In the genomic region with DNA sequence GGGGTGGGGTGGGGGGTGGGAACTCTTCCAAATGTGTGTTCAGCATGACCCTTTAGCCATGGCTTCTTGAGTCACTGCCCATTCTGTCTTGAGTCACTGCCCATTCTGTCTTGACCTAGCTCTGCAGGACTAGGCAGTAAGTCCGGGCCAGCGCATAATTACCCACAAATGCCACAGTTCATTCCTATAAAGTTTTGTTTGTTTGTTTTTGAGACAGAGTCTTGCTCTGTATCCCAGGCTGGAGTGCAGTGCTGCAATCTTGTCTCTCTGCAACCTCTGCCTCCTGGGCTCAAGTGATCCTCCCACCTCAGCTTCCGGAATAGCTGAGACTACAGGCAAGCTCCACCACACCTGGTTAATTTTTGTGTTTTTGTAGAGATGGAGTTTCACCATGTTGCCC, we compare ENCODE assay signal across 1 cellular context.
A peak's percentile ranks its signal among the peaks of the same experiment; 100 is the strongest.
TF ChIP-seq lines count a peak whose summit lies in the region.

No MANE protein-coding gene starts in this region.

TF ChIP-seq in K562, 482 proteins besides CTCF, POLR2A, EP300 and RAD21 (continued from another document):
- TF ChIP-seq, protein P1, sequence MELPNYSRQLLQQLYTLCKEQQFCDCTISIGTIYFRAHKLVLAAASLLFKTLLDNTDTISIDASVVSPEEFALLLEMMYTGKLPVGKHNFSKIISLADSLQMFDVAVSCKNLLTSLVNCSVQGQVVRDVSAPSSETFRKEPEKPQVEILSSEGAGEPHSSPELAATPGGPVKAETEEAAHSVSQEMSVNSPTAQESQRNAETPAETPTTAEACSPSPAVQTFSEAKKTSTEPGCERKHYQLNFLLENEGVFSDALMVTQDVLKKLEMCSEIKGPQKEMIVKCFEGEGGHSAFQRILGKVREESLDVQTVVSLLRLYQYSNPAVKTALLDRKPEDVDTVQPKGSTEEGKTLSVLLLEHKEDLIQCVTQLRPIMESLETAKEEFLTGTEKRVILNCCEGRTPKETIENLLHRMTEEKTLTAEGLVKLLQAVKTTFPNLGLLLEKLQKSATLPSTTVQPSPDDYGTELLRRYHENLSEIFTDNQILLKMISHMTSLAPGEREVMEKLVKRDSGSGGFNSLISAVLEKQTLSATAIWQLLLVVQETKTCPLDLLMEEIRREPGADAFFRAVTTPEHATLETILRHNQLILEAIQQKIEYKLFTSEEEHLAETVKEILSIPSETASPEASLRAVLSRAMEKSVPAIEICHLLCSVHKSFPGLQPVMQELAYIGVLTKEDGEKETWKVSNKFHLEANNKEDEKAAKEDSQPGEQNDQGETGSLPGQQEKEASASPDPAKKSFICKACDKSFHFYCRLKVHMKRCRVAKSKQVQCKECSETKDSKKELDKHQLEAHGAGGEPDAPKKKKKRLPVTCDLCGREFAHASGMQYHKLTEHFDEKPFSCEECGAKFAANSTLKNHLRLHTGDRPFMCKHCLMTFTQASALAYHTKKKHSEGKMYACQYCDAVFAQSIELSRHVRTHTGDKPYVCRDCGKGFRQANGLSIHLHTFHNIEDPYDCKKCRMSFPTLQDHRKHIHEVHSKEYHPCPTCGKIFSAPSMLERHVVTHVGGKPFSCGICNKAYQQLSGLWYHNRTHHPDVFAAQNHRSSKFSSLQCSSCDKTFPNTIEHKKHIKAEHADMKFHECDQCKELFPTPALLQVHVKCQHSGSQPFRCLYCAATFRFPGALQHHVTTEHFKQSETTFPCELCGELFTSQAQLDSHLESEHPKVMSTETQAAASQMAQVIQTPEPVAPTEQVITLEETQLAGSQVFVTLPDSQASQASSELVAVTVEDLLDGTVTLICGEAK (IDR thresholded peaks at IDR 0.05) = 0 out of 2 replicates have a peak, but pooled peaks have one; percentile 28
- TF ChIP-seq, protein P1 (CRISPR knock-in tag; IDR thresholded peaks at IDR 0.05) = no peak
